29 cellular contexts compared by ENCODE assay signal in genomic region chr9:13352451-13352979, GRCh38.
DNase-seq lines count a peak whose midpoint lies in the region; ATAC-seq, FAIRE-seq and TF ChIP-seq lines count a peak whose summit lies in the region.
"Had no signal": no experiment of that assay in that cellular context is flagged by ENCODE, and none has a peak within 500 bp of the region (broad histone marks: within the 10 kb centered on the region; RNA-seq: fewer than 3 reads in every experiment).

No MANE protein-coding gene starts in this region.

- H3K79me2 ChIP-seq in HepG2 (ENCODE audit: insufficient read depth, low read length), result no peaks in the 10 kb centered on the region

- H3K4me2 ChIP-seq in HepG2 (ENCODE audit: low read depth, low read length), result no peak overlapping the region

- TF ChIP-seq CTCF in right lobe of liver (IDR thresholded peaks at IDR 0.05) (no peak), HepG2 (CRISPR knock-in tag; IDR thresholded peaks at IDR 0.05) (no peak)

- H3K9me3 Mint-ChIP-seq in CD8-positive, alpha-beta memory T cell, result peaks cover 0 to 13% (median 0%) of the 10 kb centered on the region in 5 donors
- H3K9me3 Mint-ChIP-seq: activated CD4-positive, alpha-beta memory T cell treated with anti-CD3 and anti-CD28 coated beads for 36 hours; activated naive CD4-positive, alpha-beta T cell treated with anti-CD3 and anti-CD28 coated beads, Interleukin-2, amount 10 ng/mL, durations not matched to agents 7 days and 5 days; CD14-positive monocyte; endodermal cell; H9; memory B cell had no signal

- H3K4me1 Mint-ChIP-seq in CD8-positive, alpha-beta memory T cell, result no peaks in the 10 kb centered on the region
- H3K4me1 Mint-ChIP-seq: activated naive CD4-positive, alpha-beta T cell treated with anti-CD3 and anti-CD28 coated beads, Interleukin-2, amount 10 ng/mL, durations not matched to agents 7 days and 5 days; CD14-positive monocyte; endodermal cell; H9; memory B cell had no signal

- H3K36me3 ChIP-seq in right lobe of liver, result no peaks in the 10 kb centered on the region
- no peaks in the 10 kb centered on the region for H3K36me3 ChIP-seq in HepG2 (replicated peaks in 1 of 2; ENCODE audit: control insufficient read depth in 1 of 2, insufficient read depth in 2 of 2, low read length in 2 of 2)
- H3K36me3 ChIP-seq in CD8-positive, alpha-beta memory T cell (ENCODE audit: insufficient read depth, low read length), result no peaks in the 10 kb centered on the region
- H3K36me3 ChIP-seq: brain microvascular endothelial cell, MG63, neutrophil, spleen, stomach, uterus had no signal

- no peaks in the 10 kb centered on the region for H3K9me3 ChIP-seq in right lobe of liver
- H3K9me3 ChIP-seq in HepG2 (ENCODE audit: low read length), result no peaks in the 10 kb centered on the region
- H3K9me3 ChIP-seq in CD8-positive, alpha-beta memory T cell (ENCODE audit: low read length), result no peaks in the 10 kb centered on the region
- H3K9me3 ChIP-seq: MG63, neutrophil, spleen, stomach, uterus had no signal

- H3K4me1 ChIP-seq in right lobe of liver (no peaks in the 10 kb centered on the region), HepG2 (ENCODE audit: insufficient read depth, low read length) (no peaks in the 10 kb centered on the region)
- H3K4me1 ChIP-seq in CD8-positive, alpha-beta memory T cell (ENCODE audit: insufficient read depth, low read length), result no peaks in the 10 kb centered on the region
- H3K4me1 ChIP-seq: spleen, stomach, uterus had no signal

- DNase-seq in right lobe of liver (no peak), HepG2 (ENCODE audit: low spot score) (no peak), sciatic nerve (ENCODE audit: low spot score) (no peak), NCI-H128 (lab: John Stamatoyannopoulos, UW; ENCODE audit: unreplicated experiment) (no peak)
- DNase-seq in CD8-positive, alpha-beta memory T cell, result no peak
- no peak for DNase-seq in stimulated activated naive CD4-positive, alpha-beta T cell (lab: John Stamatoyannopoulos, UW)
- DNase-seq: activated CD4-positive, alpha-beta memory T cell treated with anti-CD3 and anti-CD28 coated beads for 36 hours; activated naive CD4-positive, alpha-beta T cell treated with anti-CD3 and anti-CD28 coated beads, Interleukin-2, amount 10 ng/mL, durations not matched to agents 7 days and 5 days; cerebellar nuclear complex; DMS79; endodermal cell; GDM1; glutamatergic neuron; H9; KG1; right cardiac atrium; SIG-M5; spleen; stimulated activated CD4-positive, alpha-beta T cell treated with anti-CD3 and anti-CD28 coated beads, Interleukin-2, amount 100 ng/mL, for 24 hours; stomach had no signal

- POLR2A ChIA-PET in HepG2 (lab: Yijun Ruan, JAX), result no interaction called here
- POLR2A ChIA-PET in CD8-positive, alpha-beta memory T cell (lab: Charles Lee), result no interaction called here

- H2AFZ ChIP-seq in HepG2 (ENCODE audit: low read length), result no peak overlapping the region

- no peak overlapping the region for H3K27ac Mint-ChIP-seq in CD8-positive, alpha-beta memory T cell
- H3K27ac Mint-ChIP-seq: activated CD4-positive, alpha-beta memory T cell treated with anti-CD3 and anti-CD28 coated beads for 36 hours; activated naive CD4-positive, alpha-beta T cell treated with anti-CD3 and anti-CD28 coated beads, Interleukin-2, amount 10 ng/mL, durations not matched to agents 7 days and 5 days; CD14-positive monocyte; endodermal cell; H9; memory B cell had no signal

- no peak for TF ChIP-seq RAD21 in HepG2 (CRISPR knock-in tag; IDR thresholded peaks at IDR 0.05)

- ATAC-seq in right lobe of liver (peak; percentile 41 to 52 (median 47)), HepG2 (no peak), GM21786 (IDR thresholded peaks at IDR 0.05; ENCODE audit: unreplicated experiment) (peak; percentile 61), HG03565 (IDR thresholded peaks at IDR 0.05; ENCODE audit: unreplicated experiment) (peak; percentile 45), sciatic nerve (peak; percentile 62)
- ATAC-seq: activated CD4-positive, CD25-positive, alpha-beta regulatory T cell treated with anti-CD3 and anti-CD28 coated beads, Interleukin-2, amount 50 U/mL, for 24 hours had no signal

- no peak overlapping the region for H3K4me3 ChIP-seq in right lobe of liver
- H3K4me3 ChIP-seq in HepG2 (replicated peaks in 1 of 3; ENCODE audit: insufficient read depth in 1 of 3, low read depth in 2 of 3, low read length in 3 of 3), result no peak overlapping the region
- H3K4me3 ChIP-seq in CD8-positive, alpha-beta memory T cell (ENCODE audit: low read length), result no peak overlapping the region
- H3K4me3 ChIP-seq: MG63, spleen, stomach, uterus had no signal

- no peak for TF ChIP-seq EP300 in HepG2 (IDR thresholded peaks at IDR 0.05; ENCODE audit: low read depth in 2 of 2, low read length in 2 of 2)
- TF ChIP-seq EP300 in HepG2 (CRISPR knock-in tag; IDR thresholded peaks at IDR 0.05; ENCODE audit: borderline replicate concordance), result no peak

- BruUV-seq in HepG2 (replicated peaks; lab: Mats Ljungman, UMichigan), result no TSS peak

- CTCF ChIA-PET in HepG2 (lab: Yijun Ruan, JAX; ENCODE audit: low intra/inter-chr PET ratio, low total read pairs), result no interaction called here
- CTCF ChIA-PET in CD8-positive, alpha-beta memory T cell (lab: Charles Lee), result no interaction called here

- no peak for TF ChIP-seq POLR2A in right lobe of liver (IDR thresholded peaks at IDR 0.05)
- no peak for TF ChIP-seq POLR2A in HepG2 (IDR thresholded peaks at IDR 0.05; ENCODE audit: insufficient read depth in 1 of 2, low read depth in 2 of 2, low read length in 2 of 2)

- in situ Hi-C loops in HepG2 (cut with HindIII; ENCODE audit: extremely low pct_ligation_motif_present, low pct_unique_long_range_greater_than_20kb), result no loop called here

- intact Hi-C loops in right lobe of liver (cut with DNase I), result no loop called here
- intact Hi-C loops in HepG2 (cut with micrococcal nuclease; ENCODE audit: unreplicated experiment), result loop anchor here (2.0 to 10.0 kb wide), 3 partner anchors 138 to 1075 kb away; no protein-coding TSS in a partner anchor
- intact Hi-C loops in sciatic nerve (cut with DNase I), result no loop called here

- H3K27me3 ChIP-seq in right lobe of liver, result no peaks in the 10 kb centered on the region
- H3K27me3 ChIP-seq in HepG2 (ENCODE audit: control insufficient read depth in 1 of 2, insufficient read depth in 2 of 2, low read length in 2 of 2), result no peaks in the 10 kb centered on the region
- H3K27me3 ChIP-seq in CD8-positive, alpha-beta memory T cell (ENCODE audit: insufficient read depth, low read length, poor library complexity, severe bottlenecking), result no peaks in the 10 kb centered on the region
- H3K27me3 ChIP-seq: brain microvascular endothelial cell, MG63, neutrophil, spleen, stomach, uterus had no signal

- H3K4me3 Mint-ChIP-seq in CD8-positive, alpha-beta memory T cell, result no peak overlapping the region
- H3K4me3 Mint-ChIP-seq: activated CD4-positive, alpha-beta memory T cell treated with anti-CD3 and anti-CD28 coated beads for 36 hours; activated naive CD4-positive, alpha-beta T cell treated with anti-CD3 and anti-CD28 coated beads, Interleukin-2, amount 10 ng/mL, durations not matched to agents 7 days and 5 days; CD14-positive monocyte; endodermal cell; H9; memory B cell had no signal

- no peaks in the 10 kb centered on the region for H3K36me3 Mint-ChIP-seq in CD8-positive, alpha-beta memory T cell
- H3K36me3 Mint-ChIP-seq: activated CD4-positive, alpha-beta memory T cell treated with anti-CD3 and anti-CD28 coated beads for 36 hours; activated naive CD4-positive, alpha-beta T cell treated with anti-CD3 and anti-CD28 coated beads, Interleukin-2, amount 10 ng/mL, durations not matched to agents 7 days and 5 days; CD14-positive monocyte; memory B cell had no signal

- 27% methylated on average over 4 of the region's 4 CpGs for WGBS in right lobe of liver (ENCODE audit: insufficient coverage, low coverage, low lambda C conversion rate, missing lambda C conversion rate)
- 19% methylated on average over 4 of the region's 4 CpGs for WGBS in HepG2 (ENCODE audit: low lambda C conversion rate)

- H3K27me3 Mint-ChIP-seq in CD8-positive, alpha-beta memory T cell, result no peaks in the 10 kb centered on the region
- H3K27me3 Mint-ChIP-seq: activated CD4-positive, alpha-beta memory T cell treated with anti-CD3 and anti-CD28 coated beads for 36 hours; activated naive CD4-positive, alpha-beta T cell treated with anti-CD3 and anti-CD28 coated beads, Interleukin-2, amount 10 ng/mL, durations not matched to agents 7 days and 5 days had no signal

- no peak overlapping the region for H3K9ac ChIP-seq in HepG2 (ENCODE audit: insufficient read depth, low read depth, low read length)

- no peak for FAIRE-seq in HepG2 (lab: Jason Lieb, UNC)

- H3K27ac ChIP-seq in right lobe of liver, result no peak overlapping the region
- H3K27ac ChIP-seq in HepG2 (ENCODE audit: extremely low read length, insufficient read depth, low read length), result no peak overlapping the region
- no peak overlapping the region for H3K27ac ChIP-seq in CD8-positive, alpha-beta memory T cell (ENCODE audit: low read depth, low read length)
- H3K27ac ChIP-seq: brain microvascular endothelial cell, neutrophil, spleen, stomach, uterus had no signal

- no peaks in the 10 kb centered on the region for H4K20me1 ChIP-seq in HepG2 (ENCODE audit: insufficient read depth, low read length)

TF ChIP-seq in HepG2, 621 proteins besides CTCF, POLR2A, EP300 and RAD21 (continues in another document):
- TF ChIP-seq SPEN (CRISPR knock-in tag; IDR thresholded peaks at IDR 0.05; ENCODE audit: low read depth) (no peak), ZSCAN5A (CRISPR knock-in tag; IDR thresholded peaks at IDR 0.05; ENCODE audit: borderline replicate concordance) (no peak), SOX13 (IDR thresholded peaks at IDR 0.05) (no peak), SOX13 (CRISPR knock-in tag; conservative IDR thresholded peaks at IDR 0.05 in 1 of 2, IDR thresholded peaks at IDR 0.05 in 1 of 2) (no peak), PLSCR1 (CRISPR knock-in tag; IDR thresholded peaks at IDR 0.05; ENCODE audit: borderline replicate concordance) (no peak), MTA3 (CRISPR knock-in tag; IDR thresholded peaks at IDR 0.05) (no peak), RFXANK (CRISPR knock-in tag; IDR thresholded peaks at IDR 0.05) (no peak)
